In genomic region chr9:96344458-96345180, GRCh38 we compare ENCODE assay signal across 8 cellular contexts. TPM values are rescaled to one million over a fixed set of nuclear protein-coding genes. Genes with fewer than 3 reads are reported as not detected.
A peak's percentile ranks its signal among the peaks of the same experiment; 100 is the strongest.
DNase-seq lines count a peak whose midpoint lies in the region; ATAC-seq and TF ChIP-seq lines count a peak whose summit lies in the region.

No MANE protein-coding gene starts in this region.

- intact Hi-C loops in Right ventricle myocardium inferior (cut with DNase I): loop anchor here (5.0 kb wide), 1 partner anchor 73 kb away; the partner anchor contains the start of gene ZNF367
- intact Hi-C loops in cardiac septum (cut with DNase I): loop anchor here (5.0 kb wide), 1 partner anchor 38 kb away; the partner anchor contains the start of gene SLC35D2
- intact Hi-C loops in ovary (cut with DNase I): no loop called here

- 23 to 24% (median 23%) methylated on average over 6 of the region's 6 CpGs for WGBS in ovary, 3 donors

- H3K36me3 ChIP-seq in ovary: no peaks in the 10 kb centered on the region

- H3K9me3 ChIP-seq in ovary: no peaks in the 10 kb centered on the region

- TF ChIP-seq CTCF in ovary (IDR thresholded peaks at IDR 0.05): no peak

- H3K4me1 ChIP-seq in ovary (ENCODE audit: insufficient read depth): peaks cover 12% of the 10 kb centered on the region

- ATAC-seq in Right ventricle myocardium inferior (peak; percentile 72), GM19023 (IDR thresholded peaks at IDR 0.05; ENCODE audit: unreplicated experiment) (no peak), GM21381 (IDR thresholded peaks at IDR 0.05; ENCODE audit: unreplicated experiment) (no peak), GM19035 (IDR thresholded peaks at IDR 0.05; ENCODE audit: unreplicated experiment) (no peak)

- DNase-seq in Right ventricle myocardium inferior (ENCODE audit: missing footprints) (no peak), cardiac septum (ENCODE audit: low spot score) (no peak), SW480 (ENCODE audit: low spot score) (peak; percentile 98), foreskin melanocyte (peak; percentile 87), ovary (peak; percentile 59 to 81 (median 74))

- TF ChIP-seq POLR2A in ovary (IDR thresholded peaks at IDR 0.05): no peak

- TF ChIP-seq EP300 in ovary (IDR thresholded peaks at IDR 0.05): no peak

- no peaks in the 10 kb centered on the region for H3K27me3 ChIP-seq in ovary

- peak overlapping the region in 1 of 2 donors; percentile 35 for H3K27ac ChIP-seq in ovary

- no peak overlapping the region for H3K4me3 ChIP-seq in ovary

RNA-seq across cellular contexts. Expression of gene SLC35D2, which starts 38.9 kb away (rescaled TPM):
- total RNA-seq in Right ventricle myocardium inferior (14.7 TPM), cardiac septum (12.9 TPM), ovary (10 to 100 TPM; 23.0 to 28.0 (median 26.0) TPM)
- polyA plus RNA-seq in ovary: 10 to 100 TPM; 22.1 to 36.1 TPM

RNA-seq across cellular contexts. Expression of gene HSD17B3, which starts 42.6 kb away (rescaled TPM):
- total RNA-seq in Right ventricle myocardium inferior (0.78 TPM), cardiac septum (1.3 TPM), ovary (1 to 10 TPM in 2 of 7 donors, under 1 TPM in 3, not detected in 2; 0.51 to 2.0 (median 0.67) TPM)
- 1 to 10 TPM in 1 of 2 donors, under 1 TPM in 1; 0.69 to 1.2 TPM for polyA plus RNA-seq in ovary

Comparison
In these comparisons a context has a peak if more than half of its experiments do, and no peak if none do; other contexts are left out.
1. DNase-seq: peak in SW480 (single experiment), foreskin melanocyte (single experiment) and ovary (5 of 5); none in Right ventricle myocardium inferior (single experiment) and cardiac septum (single experiment).
2. intact Hi-C loops: an anchor here in Right ventricle myocardium inferior (5.0 kb wide) and cardiac septum (5.0 kb wide); none called in ovary.